In genomic region chr13:112720814-112721197, GRCh38 we compare ENCODE assay signal across 28 cellular contexts. TPM values are rescaled to one million over a fixed set of nuclear protein-coding genes. Genes with fewer than 3 reads are reported as not detected.
DNase-seq lines count a peak whose midpoint lies in the region; ATAC-seq and TF ChIP-seq lines count a peak whose summit lies in the region.
"Had no signal": no experiment of that assay in that cellular context is flagged by ENCODE, and none has a peak within 500 bp of the region (broad histone marks: within the 10 kb centered on the region; RNA-seq: fewer than 3 reads in every experiment).

No MANE protein-coding gene starts in this region.

- POLR2A ChIA-PET in T-cell (lab: Charles Lee) = no interaction called here

- peaks cover 15% of the 10 kb centered on the region for H3K36me3 Mint-ChIP-seq in endodermal cell (ENCODE audit: low read depth)
- H3K36me3 Mint-ChIP-seq in nephron (ENCODE audit: low read depth) = peaks cover 14% of the 10 kb centered on the region
- H3K36me3 Mint-ChIP-seq in T-cell = peaks cover 14% of the 10 kb centered on the region

- TF ChIP-seq CTCF in breast epithelium (IDR thresholded peaks at IDR 0.05) = no peak
- TF ChIP-seq CTCF in mammary epithelial cell (conservative IDR thresholded peaks at IDR 0.05 in 1 of 2, IDR thresholded peaks at IDR 0.05 in 1 of 2; ENCODE audit: extremely low read depth in 1 of 2, insufficient read depth in 1 of 2, low read depth in 1 of 2, low read length in 2 of 2) = no peak
- no peak for TF ChIP-seq CTCF in endodermal cell (conservative IDR thresholded peaks at IDR 0.05)
- TF ChIP-seq CTCF in nephron (IDR thresholded peaks at IDR 0.05; ENCODE audit: unreplicated experiment in 3 of 3) = no peak

- H3K27ac ChIP-seq in breast epithelium (peak overlapping the region; percentile 72 to 74), mammary epithelial cell (ENCODE audit: insufficient read depth, low read depth, low read length) (no peak overlapping the region), endodermal cell (ENCODE audit: low read depth, low read length) (no peak overlapping the region), substantia nigra (ENCODE audit: low read depth, low read length, poor library complexity, severe bottlenecking) (peak overlapping the region; percentile 39)
- H3K27ac ChIP-seq: 22Rv1, tibial artery had no signal

- H3K27me3 ChIP-seq in breast epithelium (no peaks in the 10 kb centered on the region), mammary epithelial cell (ENCODE audit: insufficient read depth, low read length) (no peaks in the 10 kb centered on the region), endodermal cell (ENCODE audit: control insufficient read depth, insufficient read depth, low read length, poor library complexity, severe bottlenecking) (no peaks in the 10 kb centered on the region)
- H3K27me3 ChIP-seq: tibial artery had no signal

- no peak overlapping the region for H3K4me2 ChIP-seq in mammary epithelial cell (ENCODE audit: insufficient read depth, low read depth, low read length)

- no peak overlapping the region for H3K4me3 ChIP-seq in breast epithelium
- H3K4me3 ChIP-seq in mammary epithelial cell (replicated peaks in 1 of 3; ENCODE audit: insufficient read depth in 1 of 3, low read depth in 2 of 3, low read length in 3 of 3) = no peak overlapping the region
- H3K4me3 ChIP-seq in endodermal cell (ENCODE audit: low read length) = no peak overlapping the region
- H3K4me3 ChIP-seq: GM12878, tibial artery had no signal

- ATAC-seq in T-cell (replicated peaks in 1 of 4) = no peak
- ATAC-seq: activated T-cell treated with anti-CD3 and anti-CD28 coated beads, Interleukin-2, amount 50 U/mL, for 72 hours; GM12878; stimulated activated naive B cell treated with anti-CD40 and anti-IgM and Interleukin-4, amounts not matched to agents 10 μg/mL and 1 μg/mL and 100 μg/mL, for 72 hours had no signal

- H4K20me1 ChIP-seq in mammary epithelial cell (ENCODE audit: insufficient read depth, low read length) = peaks cover 2% of the 10 kb centered on the region

- CTCF ChIA-PET in mammary epithelial cell (lab: Charles Lee; ENCODE audit: low non-redundant PET) (no interaction called here), T-cell (lab: Charles Lee) (no interaction called here)

- H3K9me3 ChIP-seq in breast epithelium = no peaks in the 10 kb centered on the region
- H3K9me3 ChIP-seq in mammary epithelial cell (replicated peaks; ENCODE audit: insufficient read depth, low read length) = no peaks in the 10 kb centered on the region
- no peaks in the 10 kb centered on the region for H3K9me3 ChIP-seq in endodermal cell (ENCODE audit: control insufficient read depth, low read length)
- H3K9me3 ChIP-seq: tibial artery had no signal

- dilution Hi-C loops in mammary epithelial cell (cut with HindIII; ENCODE audit: low sequenced_read_pairs) = no loop called here

- H3K79me2 ChIP-seq in mammary epithelial cell (ENCODE audit: insufficient read depth, low read length) = peaks cover 13% of the 10 kb centered on the region

- H3K9ac ChIP-seq in mammary epithelial cell (ENCODE audit: insufficient read depth, low read length) (no peak overlapping the region), endodermal cell (ENCODE audit: extremely low read depth, low read length, poor library complexity, severe bottlenecking) (no peak overlapping the region)

- H3K27me3 Mint-ChIP-seq in endodermal cell (ENCODE audit: insufficient read depth) (no peaks in the 10 kb centered on the region), nephron (ENCODE audit: low read depth) (peaks cover 14% of the 10 kb centered on the region), T-cell (no peaks in the 10 kb centered on the region)
- H3K27me3 Mint-ChIP-seq: activated naive CD4-positive, alpha-beta T cell treated with anti-CD3 and anti-CD28 coated beads, Interleukin-2, amount 50 U/mL, for 24 hours; stimulated activated naive B cell treated with anti-CD40 and anti-IgM and Interleukin-4, amounts not matched to agents 10 μg/mL and 1 μg/mL and 100 μg/mL, for 72 hours had no signal

- whole genome bisulfite sequencing in mammary epithelial cell (ENCODE audit: low coverage, missing lambda C conversion rate) = 99% methylated on average over 7 of the region's 10 CpGs
- 93 to 96% methylated on average over 8 to 10 of the region's 10 CpGs for WGBS in endodermal cell (ENCODE audit: insufficient coverage in 1 of 2, insufficient read length in 1 of 2), 2 experiments

- no peak for TF ChIP-seq POLR2A in breast epithelium (IDR thresholded peaks at IDR 0.05)

- in situ Hi-C loops in mammary epithelial cell (cut with MboI; ENCODE audit: low sequenced_read_pairs in 2 of 2) = no loop called here

- H3K9me3 Mint-ChIP-seq in endodermal cell = no peaks in the 10 kb centered on the region
- peaks cover under 1% of the 10 kb centered on the region for H3K9me3 Mint-ChIP-seq in nephron
- H3K9me3 Mint-ChIP-seq in T-cell = no peaks in the 10 kb centered on the region
- H3K9me3 Mint-ChIP-seq: activated naive CD4-positive, alpha-beta T cell treated with anti-CD3 and anti-CD28 coated beads, Interleukin-2, amount 50 U/mL, for 24 hours; activated T-cell treated with anti-CD3 and anti-CD28 coated beads, Interleukin-2, amount 50 U/mL, for 72 hours; naive B cell; stimulated activated naive B cell treated with anti-CD40 and anti-IgM and Interleukin-4, amounts not matched to agents 10 μg/mL and 1 μg/mL and 100 μg/mL, for 72 hours; T-helper 1 cell treated with Interleukin-12 subunit alpha and Interleukin-12 subunit beta and Interleukin-4 antibody, amounts not matched to agents 30 μg/mL and 1 μg/mL, for 36 hours had no signal

- H3K27ac Mint-ChIP-seq in endodermal cell (peak overlapping the region; percentile 5), nephron (peak overlapping the region; percentile 73 to 97 (median 86)), T-cell (peak overlapping the region in 1 of 2 donors; percentile 75)
- H3K27ac Mint-ChIP-seq: activated T-cell treated with anti-CD3 and anti-CD28 coated beads, Interleukin-2, amount 50 U/mL, for 72 hours; HFFc6; naive B cell; stimulated activated naive B cell treated with anti-CD40 and anti-IgM and Interleukin-4, amounts not matched to agents 10 μg/mL and 1 μg/mL and 100 μg/mL, for 72 hours; T-helper 1 cell treated with Interleukin-12 subunit alpha and Interleukin-12 subunit beta and Interleukin-4 antibody, amounts not matched to agents 30 μg/mL and 1 μg/mL, for 36 hours had no signal

- BruUV-seq in mammary epithelial cell (replicated peaks; lab: Mats Ljungman, UMichigan) = no TSS peak

- H2AFZ ChIP-seq in mammary epithelial cell (ENCODE audit: low read depth, low read length) = no peak overlapping the region

- H3K36me3 ChIP-seq in breast epithelium = no peaks in the 10 kb centered on the region
- no peaks in the 10 kb centered on the region for H3K36me3 ChIP-seq in mammary epithelial cell (ENCODE audit: insufficient read depth, low read length)
- H3K36me3 ChIP-seq in endodermal cell (ENCODE audit: control insufficient read depth, insufficient read depth, low read length) = peaks cover 4% of the 10 kb centered on the region
- H3K36me3 ChIP-seq: tibial artery had no signal

- H3K4me1 ChIP-seq in breast epithelium (peaks cover 0 to 6% of the 10 kb centered on the region in 2 donors), mammary epithelial cell (ENCODE audit: insufficient read depth, low read length) (peaks cover 14% of the 10 kb centered on the region), endodermal cell (ENCODE audit: control insufficient read depth, insufficient read depth, low read length) (peaks cover 7% of the 10 kb centered on the region)

- H3K4me3 Mint-ChIP-seq in endodermal cell (no peak overlapping the region), nephron (no peak overlapping the region), T-cell (no peak overlapping the region)
- H3K4me3 Mint-ChIP-seq: activated naive CD4-positive, alpha-beta T cell treated with anti-CD3 and anti-CD28 coated beads, Interleukin-2, amount 50 U/mL, for 24 hours; activated T-cell treated with anti-CD3 and anti-CD28 coated beads, Interleukin-2, amount 50 U/mL, for 72 hours; HFFc6; naive B cell; stimulated activated naive B cell treated with anti-CD40 and anti-IgM and Interleukin-4, amounts not matched to agents 10 μg/mL and 1 μg/mL and 100 μg/mL, for 72 hours; T-helper 1 cell treated with Interleukin-12 subunit alpha and Interleukin-12 subunit beta and Interleukin-4 antibody, amounts not matched to agents 30 μg/mL and 1 μg/mL, for 36 hours had no signal

- DNase-seq in breast epithelium (ENCODE audit: low spot score in 2 of 2) (no peak), mammary epithelial cell (no peak), endodermal cell (no peak), substantia nigra (lab: John Stamatoyannopoulos, UW) (no peak), AG20443 (ENCODE audit: low spot score) (no peak), NCI-H446 (lab: John Stamatoyannopoulos, UW) (no peak), T-cell (no peak)
- DNase-seq: activated CD4-positive, alpha-beta T cell treated with anti-CD3 and anti-CD28 coated beads for 4 hours; activated T-cell treated with anti-CD3 and anti-CD28 coated beads, Interleukin-2, amount 50 U/mL, for 72 hours; anterior cingulate cortex; DMS79 treated with DMSO at 0.1 percent for 48 hours; erythroblast; foreskin fibroblast; HFFc6; hippocampal formation; naive B cell; NCI-H1092; NCI-H2029; NCI-H226; NCI-H774; stimulated activated CD4-positive, alpha-beta T cell treated with anti-CD3 and anti-CD28 coated beads, Interleukin-1b, Interleukin-23, amount 100 ng/mL, for 48 hours; stimulated activated naive B cell treated with anti-CD40 and anti-IgM and Interleukin-4, amounts not matched to agents 10 μg/mL and 1 μg/mL and 100 μg/mL, for 72 hours had no signal

- H3K4me1 Mint-ChIP-seq in endodermal cell (peaks cover 39% of the 10 kb centered on the region), nephron (peaks cover 51% of the 10 kb centered on the region), T-cell (peaks cover 37 to 57% (median 51%) of the 10 kb centered on the region in 3 donors)

- intact Hi-C loops in breast epithelium (cut with DNase I; ENCODE audit: low total_unique reads) (no loop called here), mammary epithelial cell (cut with micrococcal nuclease) (no loop called here)

RNA-seq across cellular contexts. Expression of gene ATP11A, which starts 31.0 kb away (rescaled TPM):
- total RNA-seq in breast epithelium (10 to 100 TPM; 22.1 to 27.2 (median 26.8) TPM), mammary epithelial cell (10 to 100 TPM; 13.2 to 36.9 TPM), endodermal cell (100 to 1,000 TPM; 122 to 140 TPM), T-cell (10 to 100 TPM; 35.7 to 57.1 (median 48.5) TPM)
- 3.5 TPM for polyA plus RNA-seq in mammary epithelial cell
- 38.6 TPM for polyA minus RNA-seq in mammary epithelial cell
- polyA plus RNA-seq in endodermal cell (2013, experiment 1 of 2) = 32.6 TPM
- polyA plus RNA-seq in endodermal cell (2013, experiment 2 of 2) = 30.0 TPM

Comparison
In these comparisons a context has a peak if more than half of its experiments do, and no peak if none do; other contexts are left out.
1. H3K27ac ChIP-seq: peak in breast epithelium (2 of 2) and substantia nigra (single experiment); none in mammary epithelial cell (single experiment) and endodermal cell (single experiment).